1 cellular context compared by ENCODE assay signal in the genomic region with DNA sequence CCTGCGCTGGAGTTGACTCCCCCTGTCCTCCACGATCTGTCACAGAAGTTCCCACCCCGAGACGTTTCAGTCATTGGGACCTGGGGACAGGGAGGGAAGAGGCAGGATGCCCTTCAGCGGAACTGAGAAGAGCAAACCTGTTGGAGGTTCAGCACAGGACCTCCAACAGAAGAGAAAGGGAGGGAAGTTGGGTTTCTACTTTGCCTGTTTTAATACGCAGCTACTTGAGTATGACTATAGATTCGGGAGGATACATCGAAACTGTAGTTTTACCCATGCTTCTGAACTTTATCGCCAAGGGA.
TF ChIP-seq lines count a peak whose summit lies in the region.

No MANE protein-coding gene starts in this region.

TF ChIP-seq in WTC11, 78 proteins besides CTCF, POLR2A, EP300 and RAD21 (continued from another document):
- TF ChIP-seq, protein P1, sequence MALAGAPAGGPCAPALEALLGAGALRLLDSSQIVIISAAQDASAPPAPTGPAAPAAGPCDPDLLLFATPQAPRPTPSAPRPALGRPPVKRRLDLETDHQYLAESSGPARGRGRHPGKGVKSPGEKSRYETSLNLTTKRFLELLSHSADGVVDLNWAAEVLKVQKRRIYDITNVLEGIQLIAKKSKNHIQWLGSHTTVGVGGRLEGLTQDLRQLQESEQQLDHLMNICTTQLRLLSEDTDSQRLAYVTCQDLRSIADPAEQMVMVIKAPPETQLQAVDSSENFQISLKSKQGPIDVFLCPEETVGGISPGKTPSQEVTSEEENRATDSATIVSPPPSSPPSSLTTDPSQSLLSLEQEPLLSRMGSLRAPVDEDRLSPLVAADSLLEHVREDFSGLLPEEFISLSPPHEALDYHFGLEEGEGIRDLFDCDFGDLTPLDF (CRISPR knock-in tag; IDR thresholded peaks at IDR 0.05): no peak
- no peak for TF ChIP-seq SMAD3 (CRISPR knock-in tag; IDR thresholded peaks at IDR 0.05; ENCODE audit: borderline replicate concordance)
- TF ChIP-seq CBFB (CRISPR knock-in tag; IDR thresholded peaks at IDR 0.05; ENCODE audit: low read depth): no peak
- TF ChIP-seq, protein P2, sequence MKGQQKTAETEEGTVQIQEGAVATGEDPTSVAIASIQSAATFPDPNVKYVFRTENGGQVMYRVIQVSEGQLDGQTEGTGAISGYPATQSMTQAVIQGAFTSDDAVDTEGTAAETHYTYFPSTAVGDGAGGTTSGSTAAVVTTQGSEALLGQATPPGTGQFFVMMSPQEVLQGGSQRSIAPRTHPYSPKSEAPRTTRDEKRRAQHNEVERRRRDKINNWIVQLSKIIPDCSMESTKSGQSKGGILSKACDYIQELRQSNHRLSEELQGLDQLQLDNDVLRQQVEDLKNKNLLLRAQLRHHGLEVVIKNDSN (CRISPR knock-in tag; IDR thresholded peaks at IDR 0.05): no peak
- TF ChIP-seq NFE2L1 (CRISPR knock-in tag; IDR thresholded peaks at IDR 0.05): no peak
- TF ChIP-seq MXD4 (CRISPR knock-in tag; IDR thresholded peaks at IDR 0.05; ENCODE audit: borderline replicate concordance): no peak
- TF ChIP-seq, protein P3, sequence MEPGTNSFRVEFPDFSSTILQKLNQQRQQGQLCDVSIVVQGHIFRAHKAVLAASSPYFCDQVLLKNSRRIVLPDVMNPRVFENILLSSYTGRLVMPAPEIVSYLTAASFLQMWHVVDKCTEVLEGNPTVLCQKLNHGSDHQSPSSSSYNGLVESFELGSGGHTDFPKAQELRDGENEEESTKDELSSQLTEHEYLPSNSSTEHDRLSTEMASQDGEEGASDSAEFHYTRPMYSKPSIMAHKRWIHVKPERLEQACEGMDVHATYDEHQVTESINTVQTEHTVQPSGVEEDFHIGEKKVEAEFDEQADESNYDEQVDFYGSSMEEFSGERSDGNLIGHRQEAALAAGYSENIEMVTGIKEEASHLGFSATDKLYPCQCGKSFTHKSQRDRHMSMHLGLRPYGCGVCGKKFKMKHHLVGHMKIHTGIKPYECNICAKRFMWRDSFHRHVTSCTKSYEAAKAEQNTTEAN (CRISPR knock-in tag; IDR thresholded peaks at IDR 0.05): no peak
- TF ChIP-seq ETV6 (CRISPR knock-in tag; IDR thresholded peaks at IDR 0.05): no peak
